Comparison of ENCODE assay signal across 16 cellular contexts in genomic region chr12:19430988-19431387, GRCh38. TPM values are rescaled to one million over a fixed set of nuclear protein-coding genes. Genes with fewer than 3 reads are reported as not detected.
A peak's percentile ranks its signal among the peaks of the same experiment; 100 is the strongest.
DNase-seq lines count a peak whose midpoint lies in the region; ATAC-seq lines count a peak whose summit lies in the region.
"Had no signal": no experiment of that assay in that cellular context is flagged by ENCODE, and none has a peak within 500 bp of the region (broad histone marks: within the 10 kb centered on the region; RNA-seq: fewer than 3 reads in every experiment).

No MANE protein-coding gene starts in this region.

- peaks cover 7% of the 10 kb centered on the region for H3K4me1 ChIP-seq in adipocyte (ENCODE audit: control insufficient read depth, insufficient read depth, low read length)

- H3K4me3 ChIP-seq in adipocyte (ENCODE audit: low read length): no peak overlapping the region
- H3K4me3 ChIP-seq: coronary artery, MG63, ovary had no signal

- H3K36me3 ChIP-seq in adipocyte (ENCODE audit: control insufficient read depth, insufficient read depth, low read length, severe bottlenecking): no peaks in the 10 kb centered on the region
- H3K36me3 ChIP-seq: MG63, ovary had no signal

- H3K9me3 ChIP-seq in adipocyte (ENCODE audit: control insufficient read depth, low read length): peaks cover 3% of the 10 kb centered on the region
- H3K9me3 ChIP-seq: ovary had no signal

- H3K27me3 ChIP-seq in adipocyte (replicated peaks; ENCODE audit: control insufficient read depth, insufficient read depth, low read length): no peaks in the 10 kb centered on the region
- H3K27me3 ChIP-seq: MG63, ovary had no signal

- DNase-seq in DMS 273 (lab: John Stamatoyannopoulos, UW; ENCODE audit: unreplicated experiment) (peak; percentile 11), DMS 273 treated with DMSO at 0.1 percent for 48 hours (lab: John Stamatoyannopoulos, UW) (no peak), HT-29 (ENCODE audit: low spot score) (peak; percentile 32), adipocyte (ENCODE audit: low read depth) (peak; percentile 50), iris pigment epithelial cell (ENCODE audit: low read depth) (peak; percentile 50), GF-D8 (lab: John Stamatoyannopoulos, UW) (no peak)
- DNase-seq: 8988T; activated CD4-positive, alpha-beta T cell treated with anti-CD3 and anti-CD28 coated beads, Interleukin-2, amount 10 ng/mL, durations not matched to agents 7 days and 5 days; GOT3; MG63; NCI-H226; ovary had no signal

- ATAC-seq in HG02798 (IDR thresholded peaks at IDR 0.05; ENCODE audit: poor library complexity, unreplicated experiment) (no peak), HG03045 (IDR thresholded peaks at IDR 0.05; ENCODE audit: unreplicated experiment) (no peak)
- ATAC-seq: PC-3 had no signal

- H3K9ac ChIP-seq in adipocyte (ENCODE audit: low read length): no peak overlapping the region

RNA-seq across cellular contexts. Expression of gene AEBP2, which starts 8.3 kb away (rescaled TPM):
- 9.5 and 10.7 TPM in 2 replicates for total RNA-seq in HT-29 (2014; rRNA removed; shearing (Covaris generic))

Comparison
In these comparisons a context has a peak if more than half of its experiments do, and no peak if none do; other contexts are left out.
1. DNase-seq: peak in DMS 273 (single experiment), HT-29 (single experiment), adipocyte (single experiment) and iris pigment epithelial cell (single experiment); none in DMS 273 treated with DMSO at 0.1 percent for 48 hours (single experiment) and GF-D8 (single experiment).